10 cellular contexts compared by ENCODE assay signal in genomic region chr15:31393441-31394091, GRCh38.
DNase-seq lines count a peak whose midpoint lies in the region; ATAC-seq, FAIRE-seq and TF ChIP-seq lines count a peak whose summit lies in the region.
"Had no signal": no experiment of that assay in that cellular context is flagged by ENCODE, and none has a peak within 500 bp of the region (broad histone marks: within the 10 kb centered on the region; RNA-seq: fewer than 3 reads in every experiment).

No MANE protein-coding gene starts in this region.

- H3K4me3 ChIP-seq in coronary artery: peak overlapping the region; percentile 90

- H3K27ac ChIP-seq in coronary artery: peak overlapping the region; percentile 99
- H3K27ac ChIP-seq: ovary had no signal

- DNase-seq in GM12891 (ENCODE audit: insufficient read length, low spot score) (no peak), NCI-H146 treated with DMSO at 0.1 percent for 48 hours (lab: John Stamatoyannopoulos, UW; ENCODE audit: unreplicated experiment) (peak; percentile 29), coronary artery (ENCODE audit: low spot score) (no peak), posterior vena cava (ENCODE audit: low spot score) (peak; percentile 74), hepatic stellate cell (ENCODE audit: low spot score) (no peak), kidney glomerular epithelial cell (lab: John Stamatoyannopoulos, UW) (no peak)
- DNase-seq: activated CD4-positive, alpha-beta T cell treated with anti-CD3 and anti-CD28 coated beads for 4 hours had no signal

- no peak for TF ChIP-seq CTCF in coronary artery (IDR thresholded peaks at IDR 0.05)

- FAIRE-seq in GM12891 (lab: Jason Lieb, UNC): peak; percentile 38
- FAIRE-seq: GM18507 had no signal

- no peak for ATAC-seq in HG03175 (IDR thresholded peaks at IDR 0.05; ENCODE audit: unreplicated experiment)

- intact Hi-C loops in posterior vena cava (cut with DNase I): loop anchor here in 1 of 2 donors (5.0 kb wide), 1 partner anchor 66 kb away; the partner anchor contains the start of gene KLF13

- TF ChIP-seq POLR2A in GM12891 (IDR thresholded peaks at IDR 0.05; ENCODE audit: low read depth, low read length): no peak

TF ChIP-seq in GM12891, 5 proteins besides CTCF, POLR2A, EP300 and RAD21:
- TF ChIP-seq TAF1 (IDR thresholded peaks at IDR 0.05; ENCODE audit: low read depth, low read length) (no peak), POU2F2 (IDR thresholded peaks at IDR 0.05; ENCODE audit: low read depth, low read length) (no peak), SPI1 (IDR thresholded peaks at IDR 0.05; ENCODE audit: low read depth, low read length) (no peak), PAX5 (IDR thresholded peaks at IDR 0.05; ENCODE audit: insufficient read depth, low read length, severe bottlenecking) (no peak), POLR2AphosphoS5 (IDR thresholded peaks at IDR 0.05; ENCODE audit: low read depth, low read length) (no peak)

Comparison
In these comparisons a context has a peak if more than half of its experiments do, and no peak if none do; other contexts are left out.
1. DNase-seq: peak in NCI-H146 treated with DMSO at 0.1 percent for 48 hours (single experiment) and posterior vena cava (single experiment); none in GM12891 (single experiment), coronary artery (single experiment), hepatic stellate cell (single experiment) and kidney glomerular epithelial cell (single experiment).